13 cellular contexts compared by ENCODE assay signal in genomic region chr12:51020448-51021182, GRCh38. TPM values are rescaled to one million over a fixed set of nuclear protein-coding genes. Genes with fewer than 3 reads are reported as not detected.
A peak's percentile ranks its signal among the peaks of the same experiment; 100 is the strongest.
DNase-seq lines count a peak whose midpoint lies in the region; ATAC-seq and TF ChIP-seq lines count a peak whose summit lies in the region.
"Had no signal": no experiment of that assay in that cellular context is flagged by ENCODE, and none has a peak within 500 bp of the region (broad histone marks: within the 10 kb centered on the region; RNA-seq: fewer than 3 reads in every experiment).

No MANE protein-coding gene starts in this region.

- DNase-seq in GF-D8 (lab: John Stamatoyannopoulos, UW) (peak; percentile 58), NB4 (ENCODE audit: low read depth) (peak; percentile 60), neural crest cell (ENCODE audit: low read depth, low spot score) (no peak), coronary artery (ENCODE audit: low spot score) (no peak), SW 1271 (lab: John Stamatoyannopoulos, UW) (no peak), left colon (no peak)
- DNase-seq in activated naive CD8-positive, alpha-beta T cell treated with anti-CD3 and anti-CD28 coated beads, Interleukin-2, amount 10 ng/mL, durations not matched to agents 7 days and 5 days: no peak
- DNase-seq: dermis blood vessel endothelial cell; NCI-H1436 treated with DMSO at 0.1 percent for 48 hours; retina; stimulated activated CD4-positive, alpha-beta T cell treated with anti-CD3 and anti-CD28 coated beads, Interleukin-4, amount 100 ng/mL, for 24 hours; stimulated activated naive CD4-positive, alpha-beta T cell treated with Interleukin-2 at 50 U/mL for 16 hours had no signal

- ATAC-seq in activated naive CD8-positive, alpha-beta T cell treated with anti-CD3 and anti-CD28 coated beads, Interleukin-2, amount 10 ng/mL, durations not matched to agents 7 days and 5 days (ENCODE audit: low read depth): peak; percentile 10
- ATAC-seq in HG02981 (IDR thresholded peaks at IDR 0.05; ENCODE audit: unreplicated experiment) (no peak), left colon (no peak)

- H3K4me3 ChIP-seq in NB4 (ENCODE audit: low read depth, low read length) (no peak overlapping the region), coronary artery (no peak overlapping the region)

- no peaks in the 10 kb centered on the region for H3K9me3 Mint-ChIP-seq in activated naive CD8-positive, alpha-beta T cell treated with anti-CD3 and anti-CD28 coated beads, Interleukin-2, amount 10 ng/mL, durations not matched to agents 7 days and 5 days
- H3K9me3 Mint-ChIP-seq in neural crest cell: no peaks in the 10 kb centered on the region

- no peak for TF ChIP-seq POLR2A in NB4 (IDR thresholded peaks at IDR 0.05; ENCODE audit: extremely low read depth, insufficient read length)

- H3K4me1 Mint-ChIP-seq in activated naive CD8-positive, alpha-beta T cell treated with anti-CD3 and anti-CD28 coated beads, Interleukin-2, amount 10 ng/mL, durations not matched to agents 7 days and 5 days: peaks cover 45% of the 10 kb centered on the region
- H3K4me1 Mint-ChIP-seq in neural crest cell: peaks cover 57% of the 10 kb centered on the region

- H3K27ac Mint-ChIP-seq in activated naive CD8-positive, alpha-beta T cell treated with anti-CD3 and anti-CD28 coated beads, Interleukin-2, amount 10 ng/mL, durations not matched to agents 7 days and 5 days: no peak overlapping the region
- H3K27ac Mint-ChIP-seq in neural crest cell (ENCODE audit: unreplicated experiment): peak overlapping the region; percentile 81

- peak overlapping the region in 1 of 2 donors; percentile 18 for H3K27ac ChIP-seq in coronary artery

- POLR2A ChIA-PET in activated naive CD8-positive, alpha-beta T cell treated with anti-CD3 and anti-CD28 coated beads, Interleukin-2, amount 10 ng/mL, durations not matched to agents 7 days and 5 days (lab: Charles Lee): no interaction called here

- peaks cover 4% of the 10 kb centered on the region for H3K36me3 Mint-ChIP-seq in activated naive CD8-positive, alpha-beta T cell treated with anti-CD3 and anti-CD28 coated beads, Interleukin-2, amount 10 ng/mL, durations not matched to agents 7 days and 5 days
- H3K36me3 Mint-ChIP-seq in neural crest cell (ENCODE audit: low read depth): no peaks in the 10 kb centered on the region

- no peaks in the 10 kb centered on the region for H3K27me3 Mint-ChIP-seq in activated naive CD8-positive, alpha-beta T cell treated with anti-CD3 and anti-CD28 coated beads, Interleukin-2, amount 10 ng/mL, durations not matched to agents 7 days and 5 days
- H3K27me3 Mint-ChIP-seq in neural crest cell (ENCODE audit: low read depth): no peaks in the 10 kb centered on the region

- peak overlapping the region; percentile 28 for H3K4me3 Mint-ChIP-seq in activated naive CD8-positive, alpha-beta T cell treated with anti-CD3 and anti-CD28 coated beads, Interleukin-2, amount 10 ng/mL, durations not matched to agents 7 days and 5 days
- peak overlapping the region; percentile 68 for H3K4me3 Mint-ChIP-seq in neural crest cell

- intact Hi-C loops in left colon (cut with DNase I, micrococcal nuclease): no loop called here

- TF ChIP-seq CTCF in NB4 (IDR thresholded peaks at IDR 0.05; ENCODE audit: low read depth, low read length) (no peak), neural crest cell (conservative IDR thresholded peaks at IDR 0.05) (no peak), coronary artery (IDR thresholded peaks at IDR 0.05) (no peak)

RNA-seq across cellular contexts. Expression of gene SLC11A2, which starts 5.6 kb away (rescaled TPM):
- 10 to 100 TPM; 40.9 to 44.0 TPM for total RNA-seq in activated naive CD8-positive, alpha-beta T cell treated with anti-CD3 and anti-CD28 coated beads, Interleukin-2, amount 10 ng/mL, durations not matched to agents 7 days and 5 days
- total RNA-seq in neural crest cell: 50.4 and 51.4 TPM in 2 replicates
- 10 to 100 TPM; 41.9 to 50.0 TPM for total RNA-seq in left colon

RNA-seq across cellular contexts. Expression of gene LETMD1, which starts 27.5 kb away (rescaled TPM):
- total RNA-seq in activated naive CD8-positive, alpha-beta T cell treated with anti-CD3 and anti-CD28 coated beads, Interleukin-2, amount 10 ng/mL, durations not matched to agents 7 days and 5 days: 10 to 100 TPM; 80.0 to 82.3 TPM
- total RNA-seq in neural crest cell (43.2 and 44.5 TPM in 2 replicates), left colon (10 to 100 TPM; 57.5 to 68.0 TPM)

Comparison
In these comparisons a context has a peak if more than half of its experiments do, and no peak if none do; other contexts are left out.
1. DNase-seq: peak in GF-D8 (single experiment) and NB4 (single experiment); none in activated naive CD8-positive, alpha-beta T cell treated with anti-CD3 and anti-CD28 coated beads, Interleukin-2, amount 10 ng/mL, durations not matched to agents 7 days and 5 days (single experiment), neural crest cell (single experiment), coronary artery (single experiment), SW 1271 (0 of 2) and left colon (0 of 2).